1 cellular context compared by ENCODE assay signal in genomic region chr20:5606347-5606746, GRCh38.
TF ChIP-seq lines count a peak whose summit lies in the region.

No MANE protein-coding gene starts in this region.

TF ChIP-seq in IMR-90, 13 proteins besides CTCF, POLR2A, EP300 and RAD21 (continued from another document):
- TF ChIP-seq USF2 (IDR thresholded peaks at IDR 0.05; ENCODE audit: low read depth, low read length) (no peak), CEBPB (IDR thresholded peaks at IDR 0.05; ENCODE audit: low read depth, low read length) (no peak), SMC3 (IDR thresholded peaks at IDR 0.05; ENCODE audit: low read depth, low read length) (no peak)
TF ChIP-seq in IMR-90: peak in this region for 0.
